ENCODE assay signal across 8 cellular contexts in genomic region chr2:28751102-28751955, GRCh38. TPM values are rescaled to one million over a fixed set of nuclear protein-coding genes. Genes with fewer than 3 reads are reported as not detected.
A peak's percentile ranks its signal among the peaks of the same experiment; 100 is the strongest.
DNase-seq lines count a peak whose midpoint lies in the region; ATAC-seq, FAIRE-seq and TF ChIP-seq lines count a peak whose summit lies in the region.

PPP1CB (plus strand) TSS chr2:28751830; CDS start chr2:28752125, 295 bp downstream.

- H3K79me2 ChIP-seq in OCI-LY1 (ENCODE audit: insufficient read depth, low read length), result peaks cover 43% of the 10 kb centered on the region
- peaks cover 45% of the 10 kb centered on the region for H3K79me2 ChIP-seq in endothelial cell of umbilical vein (ENCODE audit: control insufficient read depth, insufficient read depth, low read length)

- peak within 1 kb of the TSS; percentile 90 for H3K4me3 ChIP-seq in OCI-LY1 (ENCODE audit: low read depth, low read length, poor library complexity, severe bottlenecking)
- peak within 1 kb of the TSS; percentile 93 to 98 (median 98) for H3K4me3 ChIP-seq in endothelial cell of umbilical vein (replicated peaks in 1 of 3; ENCODE audit: insufficient read depth in 1 of 3, low read depth in 1 of 3, low read length in 3 of 3)
- H3K4me3 ChIP-seq in mononuclear cell (ENCODE audit: low read length), result peak within 1 kb of the TSS; percentile 96

- H3K27ac ChIP-seq in OCI-LY1 (ENCODE audit: low read depth, low read length, poor library complexity, severe bottlenecking), result peak within 1 kb of the TSS; percentile 86
- peak within 1 kb of the TSS; percentile 88 for H3K27ac ChIP-seq in endothelial cell of umbilical vein (ENCODE audit: insufficient read depth, low read depth, low read length)

- peak; percentile 85 for ATAC-seq in GM21515 (IDR thresholded peaks at IDR 0.05; ENCODE audit: unreplicated experiment)

- intact Hi-C loops in endothelial cell of umbilical vein (cut with micrococcal nuclease), result loop anchor here (1.0 to 2.0 kb wide), 3 partner anchors 35 to 143 kb away; partner anchors contain the start of gene WDR43

- H3K27me3 ChIP-seq in OCI-LY1 (ENCODE audit: insufficient read depth, low read length) (no peaks in the 10 kb centered on the region), endothelial cell of umbilical vein (ENCODE audit: control insufficient read depth in 2 of 2, insufficient read depth in 2 of 2, low read length in 2 of 2) (no peaks in the 10 kb centered on the region), mononuclear cell (ENCODE audit: insufficient read depth, low read length) (no peaks in the 10 kb centered on the region)

- dilution Hi-C loops in endothelial cell of umbilical vein (cut with MboI; ENCODE audit: extremely low pct_ligation_motif_present, low sequenced_read_pairs), result no loop called here

- H3K9me3 ChIP-seq in OCI-LY1 (ENCODE audit: low read length) (no peaks in the 10 kb centered on the region), endothelial cell of umbilical vein (replicated peaks; ENCODE audit: control insufficient read depth, insufficient read depth, low read length) (no peaks in the 10 kb centered on the region), mononuclear cell (ENCODE audit: low read depth, low read length) (no peaks in the 10 kb centered on the region)

- CTCF ChIA-PET in endothelial cell of umbilical vein (lab: Charles Lee), result interaction anchor here (0.7 to 8.4 kb wide), 14 partner anchors 11 to 197 kb away, joined by 3 to 153 read pairs (median 5); no protein-coding TSS in a partner anchor

- H3K4me1 ChIP-seq in OCI-LY1 (ENCODE audit: insufficient read depth, low read length, severe bottlenecking) (peaks cover 42% of the 10 kb centered on the region), endothelial cell of umbilical vein (ENCODE audit: control insufficient read depth, extremely low read depth, insufficient read depth, low read length) (peaks cover 12% of the 10 kb centered on the region), mononuclear cell (ENCODE audit: insufficient read depth, low read length) (peaks cover 39% of the 10 kb centered on the region)

- H3K4me2 ChIP-seq in OCI-LY1 (ENCODE audit: low read length), result peak within 1 kb of the TSS; percentile 94
- H3K4me2 ChIP-seq in endothelial cell of umbilical vein (ENCODE audit: insufficient read depth, low read length), result peak within 1 kb of the TSS; percentile 99

- no peaks in the 10 kb centered on the region for H4K20me1 ChIP-seq in OCI-LY1 (ENCODE audit: insufficient read depth, low read length)
- peaks cover 2% of the 10 kb centered on the region for H4K20me1 ChIP-seq in endothelial cell of umbilical vein (replicated peaks; ENCODE audit: control insufficient read depth, extremely low read depth, insufficient read depth, low read length)

- H3F3A ChIP-seq in OCI-LY1 (ENCODE audit: insufficient read depth, low read length), result no peaks in the 10 kb centered on the region

- peak; percentile 82 for FAIRE-seq in endothelial cell of umbilical vein (lab: Jason Lieb, UNC)

- H2AFZ ChIP-seq in OCI-LY1 (ENCODE audit: low read length) (peak within 1 kb of the TSS; percentile 91), endothelial cell of umbilical vein (ENCODE audit: low read depth, low read length) (peak within 1 kb of the TSS; percentile 76)

- H3K36me3 ChIP-seq in OCI-LY1 (ENCODE audit: insufficient read depth, low read length) (no peaks in the 10 kb centered on the region), endothelial cell of umbilical vein (ENCODE audit: control insufficient read depth in 2 of 2, extremely low read depth in 1 of 2, insufficient read depth in 2 of 2, low read length in 2 of 2) (no peaks in the 10 kb centered on the region)

- DNase-seq in DMS 273 (lab: John Stamatoyannopoulos, UW; ENCODE audit: unreplicated experiment), result peak; percentile 97
- peak; percentile 86 for DNase-seq in HuH-7 (ENCODE audit: low spot score)
- DNase-seq in activated CD8-positive, alpha-beta memory T cell treated with anti-CD3 and anti-CD28 coated beads, Interleukin-2, amount 50 U/mL, for 48 hours, result peak; percentile 98
- peak; percentile 98 for DNase-seq in endothelial cell of umbilical vein (ENCODE audit: low read depth, low spot score)
- peak; percentile 84 to 91 for DNase-seq in stimulated activated CD8-positive, alpha-beta memory T cell treated with anti-CD3 and anti-CD28 coated beads, Interleukin-4, amount 100 ng/mL, for 1 hour (ENCODE audit: low read depth in 2 of 2, low spot score in 1 of 2)

- no peaks in the 10 kb centered on the region for H3K9me1 ChIP-seq in endothelial cell of umbilical vein (replicated peaks; ENCODE audit: control insufficient read depth, extremely low read depth, insufficient read depth, low read length)

- peak within 1 kb of the TSS; percentile 94 for H3K9ac ChIP-seq in OCI-LY1 (ENCODE audit: low read length)
- peak within 1 kb of the TSS; percentile 98 for H3K9ac ChIP-seq in endothelial cell of umbilical vein (replicated peaks; ENCODE audit: extremely low read depth, insufficient read depth, low read length)

- H3K9me2 ChIP-seq in OCI-LY1 (ENCODE audit: low read depth, low read length), result no peaks in the 10 kb centered on the region

- POLR2A ChIA-PET in endothelial cell of umbilical vein (lab: Charles Lee), result interaction anchor here (0.7 to 1.3 kb wide), 12 partner anchors 10 to 191 kb away, joined by 3 to 18 read pairs (median 4); no protein-coding TSS in a partner anchor

- TSS peak; percentile 64 for BruUV-seq in endothelial cell of umbilical vein (replicated peaks; lab: Mats Ljungman, UMichigan)

- peak; percentile 81 for TF ChIP-seq POLR2A in endothelial cell of umbilical vein (IDR thresholded peaks at IDR 0.05; ENCODE audit: low read depth, low read length)

- TF ChIP-seq CTCF in OCI-LY1 (IDR thresholded peaks at IDR 0.05; ENCODE audit: low read length) (no peak), endothelial cell of umbilical vein (IDR thresholded peaks at IDR 0.05; ENCODE audit: extremely low read depth in 1 of 2, insufficient read depth in 1 of 2, low read depth in 1 of 2, low read length in 2 of 2) (peak in 1 of 2 donors; percentile 41)

TF ChIP-seq in endothelial cell of umbilical vein, 7 proteins besides CTCF, POLR2A, EP300 and RAD21:
- TF ChIP-seq FOS (IDR thresholded peaks at IDR 0.05; ENCODE audit: borderline replicate concordance, insufficient read depth, low read length) (peak; percentile 10), POLR2AphosphoS5 (IDR thresholded peaks at IDR 0.05; ENCODE audit: insufficient read depth, low read depth, low read length) (peak; percentile 93), GATA2 (IDR thresholded peaks at IDR 0.05; ENCODE audit: insufficient read depth, insufficient read length, low read depth, low read length) (no peak)
TF ChIP-seq in endothelial cell of umbilical vein: peak in this region for 2.

RNA-seq across cellular contexts. Expression of gene PPP1CB, which starts in this region (rescaled TPM):
- total RNA-seq in endothelial cell of umbilical vein (157 and 163 TPM in 2 replicates), mononuclear cell (300 TPM)
- 18.7 and 29.8 TPM in 2 replicates for polyA plus RNA-seq in endothelial cell of umbilical vein
- polyA plus RNA-seq in endothelial cell of umbilical vein (2011; cell fraction: cytosol; rRNA removed), result 26.6 and 29.2 TPM in 2 replicates
- polyA plus RNA-seq in endothelial cell of umbilical vein (2011; cell fraction: nucleus; rRNA removed), result 21.6 and 38.8 TPM in 2 replicates
- 70.9 and 91.3 TPM in 2 replicates for polyA plus RNA-seq in endothelial cell of umbilical vein (2012)
- 151 and 152 TPM in 2 replicates for polyA minus RNA-seq in endothelial cell of umbilical vein
- polyA minus RNA-seq in endothelial cell of umbilical vein (2011; cell fraction: cytosol; rRNA and poly(A)+ RNA removed), result 247 TPM
- polyA minus RNA-seq in endothelial cell of umbilical vein (2011; cell fraction: nucleus; rRNA and poly(A)+ RNA removed), result 49.7 and 72.4 TPM in 2 replicates

Comparison
In these comparisons a context has a peak if more than half of its experiments do, and no peak if none do; other contexts are left out.
1. Peak in every context shown above with its lines: DNase-seq, ATAC-seq, H3K4me3 ChIP-seq and H3K27ac ChIP-seq.